1 cellular context compared by ENCODE assay signal in the genomic region with DNA sequence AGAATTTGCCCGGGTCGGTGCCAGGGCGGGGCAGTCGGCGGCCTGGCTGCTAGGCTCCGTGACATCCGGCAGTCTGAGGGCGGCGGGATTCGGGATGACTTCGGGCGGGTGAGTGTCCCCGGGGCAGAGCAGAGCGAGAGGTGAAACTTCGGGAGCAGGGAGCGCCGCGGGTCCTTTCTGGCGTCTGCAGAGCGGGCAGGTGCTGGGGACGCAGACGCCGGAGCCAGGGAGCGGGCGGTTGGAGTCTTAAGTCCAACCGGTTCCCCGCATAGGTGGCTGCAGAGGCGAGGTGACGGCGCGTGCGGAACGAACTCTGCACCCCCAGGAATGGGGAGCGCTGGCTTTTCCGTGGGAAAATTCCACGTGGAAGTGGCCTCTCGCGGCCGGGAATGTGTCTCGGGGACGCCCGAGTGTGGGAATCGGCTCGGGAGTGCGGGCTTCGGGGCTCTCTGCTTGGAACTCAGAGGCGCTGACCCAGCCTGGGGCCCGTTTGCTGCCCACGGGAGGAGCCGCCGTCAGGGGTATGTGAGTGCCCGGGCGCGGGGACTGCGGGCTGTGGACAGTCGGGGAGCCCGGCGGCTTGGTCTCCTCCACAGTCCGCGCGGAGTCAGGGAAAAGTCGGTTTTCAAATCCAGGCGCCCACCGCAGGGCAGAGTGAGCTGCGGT.
TF ChIP-seq lines count a peak whose summit lies in the region.

Gene B4GALNT2 (plus strand): TSS at position 71 of the 666 bp plus-strand sequence. CDS start 24 bp downstream, at position 95.

TF ChIP-seq in HepG2, 621 proteins besides CTCF, POLR2A, EP300 and RAD21 (continued from another document and continues in another):
- TF ChIP-seq, protein P1, sequence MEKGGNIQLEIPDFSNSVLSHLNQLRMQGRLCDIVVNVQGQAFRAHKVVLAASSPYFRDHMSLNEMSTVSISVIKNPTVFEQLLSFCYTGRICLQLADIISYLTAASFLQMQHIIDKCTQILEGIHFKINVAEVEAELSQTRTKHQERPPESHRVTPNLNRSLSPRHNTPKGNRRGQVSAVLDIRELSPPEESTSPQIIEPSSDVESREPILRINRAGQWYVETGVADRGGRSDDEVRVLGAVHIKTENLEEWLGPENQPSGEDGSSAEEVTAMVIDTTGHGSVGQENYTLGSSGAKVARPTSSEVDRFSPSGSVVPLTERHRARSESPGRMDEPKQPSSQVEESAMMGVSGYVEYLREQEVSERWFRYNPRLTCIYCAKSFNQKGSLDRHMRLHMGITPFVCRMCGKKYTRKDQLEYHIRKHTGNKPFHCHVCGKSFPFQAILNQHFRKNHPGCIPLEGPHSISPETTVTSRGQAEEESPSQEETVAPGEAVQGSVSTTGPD (CRISPR knock-in tag; IDR thresholded peaks at IDR 0.05): no peak
- TF ChIP-seq ZNF503 (CRISPR knock-in tag; IDR thresholded peaks at IDR 0.05): peak; percentile 55; the same call in 1 of the 2 replicates
- peak; percentile 51; the same call in 1 of the 2 replicates for TF ChIP-seq GABPB1 (CRISPR knock-in tag; IDR thresholded peaks at IDR 0.05)
- no peak for TF ChIP-seq REL (CRISPR knock-in tag; conservative IDR thresholded peaks at IDR 0.05)
- TF ChIP-seq EZH2 (conservative IDR thresholded peaks at IDR 0.05; ENCODE audit: low read depth, low read length): peak; percentile 74; the same call in 1 of the 2 replicates
- no peak for TF ChIP-seq ZNF44 (CRISPR knock-in tag; IDR thresholded peaks at IDR 0.05)
- no peak for TF ChIP-seq ATF4 (CRISPR knock-in tag; IDR thresholded peaks at IDR 0.05)
- TF ChIP-seq NFRKB (IDR thresholded peaks at IDR 0.05): no peak
- TF ChIP-seq ZNF674 (CRISPR knock-in tag; IDR thresholded peaks at IDR 0.05; ENCODE audit: low read depth): no peak
- TF ChIP-seq NFIB (CRISPR knock-in tag; IDR thresholded peaks at IDR 0.05; ENCODE audit: borderline replicate concordance): no peak
- TF ChIP-seq ZFP1 (CRISPR knock-in tag; IDR thresholded peaks at IDR 0.05): no peak
- no peak for TF ChIP-seq ZNF577 (CRISPR knock-in tag; IDR thresholded peaks at IDR 0.05; ENCODE audit: borderline replicate concordance, low read depth)
- TF ChIP-seq HINFP (CRISPR knock-in tag; IDR thresholded peaks at IDR 0.05; ENCODE audit: low read depth): no peak
- 0 out of 2 replicates have a peak, but pooled peaks have one; percentile 22 for TF ChIP-seq ZNF589 (CRISPR knock-in tag; conservative IDR thresholded peaks at IDR 0.05)
- TF ChIP-seq ZNF619 (CRISPR knock-in tag; IDR thresholded peaks at IDR 0.05): no peak
- TF ChIP-seq ZSCAN5A (CRISPR knock-in tag; IDR thresholded peaks at IDR 0.05; ENCODE audit: borderline replicate concordance): no peak
- TF ChIP-seq CREM (IDR thresholded peaks at IDR 0.05): no peak
- TF ChIP-seq CREM (CRISPR knock-in tag; IDR thresholded peaks at IDR 0.05): no peak
- TF ChIP-seq, protein P2, sequence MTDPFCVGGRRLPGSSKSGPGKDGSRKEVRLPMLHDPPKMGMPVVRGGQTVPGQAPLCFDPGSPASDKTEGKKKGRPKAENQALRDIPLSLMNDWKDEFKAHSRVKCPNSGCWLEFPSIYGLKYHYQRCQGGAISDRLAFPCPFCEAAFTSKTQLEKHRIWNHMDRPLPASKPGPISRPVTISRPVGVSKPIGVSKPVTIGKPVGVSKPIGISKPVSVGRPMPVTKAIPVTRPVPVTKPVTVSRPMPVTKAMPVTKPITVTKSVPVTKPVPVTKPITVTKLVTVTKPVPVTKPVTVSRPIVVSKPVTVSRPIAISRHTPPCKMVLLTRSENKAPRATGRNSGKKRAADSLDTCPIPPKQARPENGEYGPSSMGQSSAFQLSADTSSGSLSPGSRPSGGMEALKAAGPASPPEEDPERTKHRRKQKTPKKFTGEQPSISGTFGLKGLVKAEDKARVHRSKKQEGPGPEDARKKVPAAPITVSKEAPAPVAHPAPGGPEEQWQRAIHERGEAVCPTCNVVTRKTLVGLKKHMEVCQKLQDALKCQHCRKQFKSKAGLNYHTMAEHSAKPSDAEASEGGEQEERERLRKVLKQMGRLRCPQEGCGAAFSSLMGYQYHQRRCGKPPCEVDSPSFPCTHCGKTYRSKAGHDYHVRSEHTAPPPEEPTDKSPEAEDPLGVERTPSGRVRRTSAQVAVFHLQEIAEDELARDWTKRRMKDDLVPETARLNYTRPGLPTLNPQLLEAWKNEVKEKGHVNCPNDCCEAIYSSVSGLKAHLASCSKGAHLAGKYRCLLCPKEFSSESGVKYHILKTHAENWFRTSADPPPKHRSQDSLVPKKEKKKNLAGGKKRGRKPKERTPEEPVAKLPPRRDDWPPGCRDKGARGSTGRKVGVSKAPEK (CRISPR knock-in tag; IDR thresholded peaks at IDR 0.05; ENCODE audit: borderline replicate concordance): no peak
- TF ChIP-seq HDAC2 (CRISPR knock-in tag; IDR thresholded peaks at IDR 0.05): no peak
- no peak for TF ChIP-seq SNAPC4 (CRISPR knock-in tag; IDR thresholded peaks at IDR 0.05)
- TF ChIP-seq RERE (CRISPR knock-in tag; IDR thresholded peaks at IDR 0.05; ENCODE audit: low read depth): no peak
- TF ChIP-seq SALL2 (CRISPR knock-in tag; IDR thresholded peaks at IDR 0.05): peak; percentile 51; the same call in 1 of the 2 replicates
- TF ChIP-seq, protein P3, sequence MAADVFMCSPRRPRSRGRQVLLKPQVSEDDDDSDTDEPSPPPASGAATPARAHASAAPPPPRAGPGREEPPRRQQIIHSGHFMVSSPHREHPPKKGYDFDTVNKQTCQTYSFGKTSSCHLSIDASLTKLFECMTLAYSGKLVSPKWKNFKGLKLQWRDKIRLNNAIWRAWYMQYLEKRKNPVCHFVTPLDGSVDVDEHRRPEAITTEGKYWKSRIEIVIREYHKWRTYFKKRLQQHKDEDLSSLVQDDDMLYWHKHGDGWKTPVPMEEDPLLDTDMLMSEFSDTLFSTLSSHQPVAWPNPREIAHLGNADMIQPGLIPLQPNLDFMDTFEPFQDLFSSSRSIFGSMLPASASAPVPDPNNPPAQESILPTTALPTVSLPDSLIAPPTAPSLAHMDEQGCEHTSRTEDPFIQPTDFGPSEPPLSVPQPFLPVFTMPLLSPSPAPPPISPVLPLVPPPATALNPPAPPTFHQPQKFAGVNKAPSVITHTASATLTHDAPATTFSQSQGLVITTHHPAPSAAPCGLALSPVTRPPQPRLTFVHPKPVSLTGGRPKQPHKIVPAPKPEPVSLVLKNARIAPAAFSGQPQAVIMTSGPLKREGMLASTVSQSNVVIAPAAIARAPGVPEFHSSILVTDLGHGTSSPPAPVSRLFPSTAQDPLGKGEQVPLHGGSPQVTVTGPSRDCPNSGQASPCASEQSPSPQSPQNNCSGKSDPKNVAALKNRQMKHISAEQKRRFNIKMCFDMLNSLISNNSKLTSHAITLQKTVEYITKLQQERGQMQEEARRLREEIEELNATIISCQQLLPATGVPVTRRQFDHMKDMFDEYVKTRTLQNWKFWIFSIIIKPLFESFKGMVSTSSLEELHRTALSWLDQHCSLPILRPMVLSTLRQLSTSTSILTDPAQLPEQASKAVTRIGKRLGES (CRISPR knock-in tag; IDR thresholded peaks at IDR 0.05; ENCODE audit: borderline replicate concordance): no peak
- TF ChIP-seq GTF2F1 (IDR thresholded peaks at IDR 0.05; ENCODE audit: low read length): no peak
- TF ChIP-seq KDM1A (CRISPR knock-in tag; IDR thresholded peaks at IDR 0.05): no peak
